Comparison of ENCODE assay signal across 11 cellular contexts in genomic region chr14:99879401-99880295, GRCh38.
DNase-seq lines count a peak whose midpoint lies in the region; ATAC-seq and TF ChIP-seq lines count a peak whose summit lies in the region.
"Had no signal": no experiment of that assay in that cellular context is flagged by ENCODE, and none has a peak within 500 bp of the region (broad histone marks: within the 10 kb centered on the region; RNA-seq: fewer than 3 reads in every experiment).

No MANE protein-coding gene starts in this region.

- H3K36me3 ChIP-seq in WERI-Rb-1, result peaks cover 8% of the 10 kb centered on the region
- H3K36me3 ChIP-seq: upper lobe of left lung had no signal

- DNase-seq in ELR (ENCODE audit: low read depth) (peak; percentile 85), WERI-Rb-1 (peak; percentile 53), fibroblast of villous mesenchyme (ENCODE audit: low read depth) (peak; percentile 87), DMS53 treated with DMSO at 0.1 percent for 48 hours (lab: John Stamatoyannopoulos, UW; ENCODE audit: unreplicated experiment) (no peak), NCI-H187 treated with DMSO at 0.1 percent for 48 hours (lab: John Stamatoyannopoulos, UW) (no peak), NCI-H1930 (lab: John Stamatoyannopoulos, UW) (no peak)
- DNase-seq: activated CD4-positive, CD25-positive, alpha-beta regulatory T cell; activated naive CD4-positive, alpha-beta T cell treated with anti-CD3 and anti-CD28 coated beads, Interleukin-2, amount 10 ng/mL, durations not matched to agents 7 days and 5 days; upper lobe of left lung had no signal

- no peak overlapping the region for H3K4me3 ChIP-seq in WERI-Rb-1 (ENCODE audit: low read depth, low read length)
- H3K4me3 ChIP-seq in fibroblast of villous mesenchyme (ENCODE audit: low read depth, low read length), result no peak overlapping the region
- no peak overlapping the region for H3K4me3 ChIP-seq in skin epidermis
- H3K4me3 ChIP-seq: upper lobe of left lung had no signal

- H3K9me3 ChIP-seq in WERI-Rb-1 (ENCODE audit: severe bottlenecking), result no peaks in the 10 kb centered on the region
- H3K9me3 ChIP-seq: upper lobe of left lung had no signal

- TF ChIP-seq CTCF in WERI-Rb-1 (IDR thresholded peaks at IDR 0.05; ENCODE audit: low read depth, low read length), result no peak
- TF ChIP-seq CTCF in fibroblast of villous mesenchyme (IDR thresholded peaks at IDR 0.05; ENCODE audit: insufficient read depth, low read depth, low read length), result no peak

- peak overlapping the region; percentile 54 for H3K27ac ChIP-seq in WERI-Rb-1
- peak overlapping the region in 14 of 21 experiments; percentile 29 to 80 (median 56) for H3K27ac ChIP-seq in skin epidermis
- H3K27ac ChIP-seq: upper lobe of left lung had no signal

- no peak for ATAC-seq in HG02623 (IDR thresholded peaks at IDR 0.05; ENCODE audit: unreplicated experiment)

- H3K27me3 ChIP-seq in WERI-Rb-1 (ENCODE audit: insufficient read depth, low read depth, severe bottlenecking), result no peaks in the 10 kb centered on the region
- H3K27me3 ChIP-seq: upper lobe of left lung had no signal

Comparison
In these comparisons a context has a peak if more than half of its experiments do, and no peak if none do; other contexts are left out.
1. DNase-seq: peak in ELR (single experiment), WERI-Rb-1 (single experiment) and fibroblast of villous mesenchyme (single experiment); none in DMS53 treated with DMSO at 0.1 percent for 48 hours (single experiment), NCI-H187 treated with DMSO at 0.1 percent for 48 hours (single experiment) and NCI-H1930 (0 of 2).